ENCODE assay signal across 1 cellular context in genomic region chr17:36869856-36870617, GRCh38.
TF ChIP-seq lines count a peak whose summit lies in the region.

No MANE protein-coding gene starts in this region.

TF ChIP-seq in K562, 482 proteins besides CTCF, POLR2A, EP300 and RAD21 (continued from another document and continues in another):
- TF ChIP-seq ELK1 (CRISPR knock-in tag; IDR thresholded peaks at IDR 0.05), result no peak
- TF ChIP-seq RERE (CRISPR knock-in tag; IDR thresholded peaks at IDR 0.05; ENCODE audit: borderline replicate concordance), result no peak
- TF ChIP-seq NBN (IDR thresholded peaks at IDR 0.05; ENCODE audit: low read depth), result 0 out of 2 replicates have a peak, but pooled peaks have one; percentile 25
- peak; percentile 39; the same call in 1 of the 2 replicates for TF ChIP-seq CREM (IDR thresholded peaks at IDR 0.05; ENCODE audit: low read depth)
- no peak for TF ChIP-seq MYC (IDR thresholded peaks at IDR 0.05; ENCODE audit: low read depth, low read length)
- no peak for TF ChIP-seq MYC (CRISPR knock-in tag; IDR thresholded peaks at IDR 0.05; ENCODE audit: borderline replicate concordance, low read depth)
- TF ChIP-seq ZNF77 (CRISPR knock-in tag; IDR thresholded peaks at IDR 0.05), result no peak
- no peak for TF ChIP-seq ZNF384 (IDR thresholded peaks at IDR 0.05; ENCODE audit: low read depth, low read length)
- TF ChIP-seq ZNF696 (CRISPR knock-in tag; conservative IDR thresholded peaks at IDR 0.05), result no peak
- no peak for TF ChIP-seq EWSR1 (IDR thresholded peaks at IDR 0.05; ENCODE audit: borderline replicate concordance, low read depth, partially characterized antibody)
- TF ChIP-seq ZBED1 (IDR thresholded peaks at IDR 0.05), result no peak
- no peak for TF ChIP-seq E2F5 (CRISPR knock-in tag; IDR thresholded peaks at IDR 0.05)
- no peak for TF ChIP-seq PRMT5 (CRISPR knock-in tag; IDR thresholded peaks at IDR 0.05)
- no peak for TF ChIP-seq CHCHD3 (CRISPR knock-in tag; IDR thresholded peaks at IDR 0.05)
- no peak for TF ChIP-seq DMBX1 (CRISPR knock-in tag; IDR thresholded peaks at IDR 0.05; ENCODE audit: borderline replicate concordance)
- no peak for TF ChIP-seq E2F8 (IDR thresholded peaks at IDR 0.05; ENCODE audit: low read depth, partially characterized antibody)
- TF ChIP-seq CC2D1A (IDR thresholded peaks at IDR 0.05), result no peak
- no peak for TF ChIP-seq ZNF655 (CRISPR knock-in tag; IDR thresholded peaks at IDR 0.05)
- no peak for TF ChIP-seq DIDO1 (tag; IDR thresholded peaks at IDR 0.05; ENCODE audit: low read depth)
- TF ChIP-seq STAT5A (IDR thresholded peaks at IDR 0.05; ENCODE audit: borderline replicate concordance, low read length), result no peak
- peak; percentile 92 for TF ChIP-seq RBM25 (IDR thresholded peaks at IDR 0.05; ENCODE audit: low read depth, low read length, severe bottlenecking)
- TF ChIP-seq RFX1 (IDR thresholded peaks at IDR 0.05), result no peak
- TF ChIP-seq PURB (CRISPR knock-in tag; IDR thresholded peaks at IDR 0.05; ENCODE audit: low read depth), result no peak
- no peak for TF ChIP-seq KAT7 (CRISPR knock-in tag; IDR thresholded peaks at IDR 0.05; ENCODE audit: borderline replicate concordance)
- no peak for TF ChIP-seq RNF219 (CRISPR knock-in tag; IDR thresholded peaks at IDR 0.05)
- no peak for TF ChIP-seq TEAD1 (CRISPR knock-in tag; IDR thresholded peaks at IDR 0.05)
- TF ChIP-seq GATA2 (CRISPR knock-in tag; IDR thresholded peaks at IDR 0.05), result no peak
- peak; percentile 69 for TF ChIP-seq CTBP1 (IDR thresholded peaks at IDR 0.05; ENCODE audit: borderline replicate concordance)
- peak; percentile 68 for TF ChIP-seq CEBPG (CRISPR knock-in tag; IDR thresholded peaks at IDR 0.05)
- TF ChIP-seq CEBPG (tag; conservative IDR thresholded peaks at IDR 0.05 in 1 of 2, IDR thresholded peaks at IDR 0.05 in 1 of 2), result peak in 1 of 2 experiments; percentile 72; a peak in 1 of 4 replicates
- TF ChIP-seq CSDE1 (IDR thresholded peaks at IDR 0.05), result no peak
- TF ChIP-seq GTF2A2 (tag; IDR thresholded peaks at IDR 0.05), result no peak
- peak; percentile 90 for TF ChIP-seq JUND (IDR thresholded peaks at IDR 0.05; ENCODE audit: borderline replicate concordance, low read depth, low read length)
- peak; percentile 86 for TF ChIP-seq JUND (tag; IDR thresholded peaks at IDR 0.05; ENCODE audit: borderline replicate concordance, low read depth, low read length)
- TF ChIP-seq PHF20 (IDR thresholded peaks at IDR 0.05; ENCODE audit: partially characterized antibody), result no peak
- TF ChIP-seq CCAR2 (IDR thresholded peaks at IDR 0.05; ENCODE audit: low read depth, low read length), result no peak
- no peak for TF ChIP-seq MTA1 (IDR thresholded peaks at IDR 0.05; ENCODE audit: borderline replicate concordance)
- TF ChIP-seq KAT8 (IDR thresholded peaks at IDR 0.05; ENCODE audit: low read depth), result no peak
- TF ChIP-seq VEZF1 (CRISPR knock-in tag; IDR thresholded peaks at IDR 0.05), result no peak
- no peak for TF ChIP-seq NFATC3 (IDR thresholded peaks at IDR 0.05)
- TF ChIP-seq ATF6 (CRISPR knock-in tag; IDR thresholded peaks at IDR 0.05), result no peak
- no peak for TF ChIP-seq SMAD4 (CRISPR knock-in tag; conservative IDR thresholded peaks at IDR 0.05)
- no peak for TF ChIP-seq GTF2E2 (tag; IDR thresholded peaks at IDR 0.05)
- TF ChIP-seq DNMT1 (IDR thresholded peaks at IDR 0.05), result no peak
- no peak for TF ChIP-seq HDAC1 (IDR thresholded peaks at IDR 0.05)
- no peak for TF ChIP-seq HDAC3 (IDR thresholded peaks at IDR 0.05; ENCODE audit: borderline replicate concordance, partially characterized antibody)
- TF ChIP-seq MAFG (tag; conservative IDR thresholded peaks at IDR 0.05), result peak; percentile 71
- no peak for TF ChIP-seq PATZ1 (CRISPR knock-in tag; IDR thresholded peaks at IDR 0.05; ENCODE audit: borderline replicate concordance)
- TF ChIP-seq CBFB (CRISPR knock-in tag; IDR thresholded peaks at IDR 0.05), result no peak
- TF ChIP-seq BRD9 (IDR thresholded peaks at IDR 0.05; ENCODE audit: low read depth, partially characterized antibody), result no peak
